In genomic region chr1:172823534-172823933, GRCh38 we compare ENCODE assay signal across 21 cellular contexts.
A peak's percentile ranks its signal among the peaks of the same experiment; 100 is the strongest.
DNase-seq lines count a peak whose midpoint lies in the region; ATAC-seq and TF ChIP-seq lines count a peak whose summit lies in the region.
"Had no signal": no experiment of that assay in that cellular context is flagged by ENCODE, and none has a peak within 500 bp of the region (broad histone marks: within the 10 kb centered on the region; RNA-seq: fewer than 3 reads in every experiment).

No MANE protein-coding gene starts in this region.

- H3K27ac ChIP-seq in SJCRH30: no peak overlapping the region
- H3K27ac ChIP-seq: cardiac muscle cell, SJSA1 had no signal

- TF ChIP-seq POLR2A in lower leg skin (IDR thresholded peaks at IDR 0.05): no peak

- H3K4me3 ChIP-seq in SJCRH30: no peak overlapping the region
- H3K4me3 ChIP-seq in skeletal muscle cell (ENCODE audit: low read depth, low read length): no peak overlapping the region
- H3K4me3 ChIP-seq in lower leg skin (ENCODE audit: low read depth, poor library complexity, severe bottlenecking): no peak overlapping the region
- H3K4me3 ChIP-seq: cardiac muscle cell, GM12878, SJSA1, skin epidermis had no signal

- H3K27me3 ChIP-seq in SJCRH30: no peaks in the 10 kb centered on the region
- H3K27me3 ChIP-seq: cardiac muscle cell, SJSA1 had no signal

- no peaks in the 10 kb centered on the region for H3K36me3 ChIP-seq in SJCRH30
- H3K36me3 ChIP-seq: cardiac muscle cell, SJSA1 had no signal

- no peak for ATAC-seq in HG02840 (IDR thresholded peaks at IDR 0.05; ENCODE audit: low FRiP score, unreplicated experiment)
- ATAC-seq: activated naive CD4-positive, alpha-beta T cell treated with anti-CD3 and anti-CD28 coated beads, Interleukin-2, amount 50 U/mL, for 72 hours; GM12878 had no signal

- no peaks in the 10 kb centered on the region for H3K4me1 ChIP-seq in SJCRH30

- DNase-seq in GM04504 (ENCODE audit: low read depth): peak; percentile 31
- peak; percentile 6 to 14 for DNase-seq in SJCRH30
- DNase-seq in fibroblast of the conjunctiva (ENCODE audit: low read depth): peak; percentile 18
- DNase-seq in skeletal muscle cell (ENCODE audit: low read depth): peak; percentile 91
- no peak for DNase-seq in activated gamma-delta T cell (lab: John Stamatoyannopoulos, UW)
- no peak for DNase-seq in activated CD4-positive, alpha-beta T cell treated with anti-CD3 and anti-CD28 coated beads, Interleukin-2, amount 50 U/mL, for 1 hour
- DNase-seq in lower leg skin (ENCODE audit: low spot score in 2 of 2): no peak
- DNase-seq: activated CD4-positive, alpha-beta T cell treated with anti-CD3 and anti-CD28 coated beads for 4 hours; activated T-cell treated with anti-CD3 and anti-CD28 coated beads for 4 hours; CD4-positive, alpha-beta T cell; effector CD4-positive, alpha-beta T cell; glutamatergic neuron; NCI-H1092; occipital lobe; T-helper 9 cell had no signal

- no peaks in the 10 kb centered on the region for H3K9me3 ChIP-seq in SJCRH30 (replicated peaks)
- H3K9me3 ChIP-seq: SJSA1 had no signal

- intact Hi-C loops in lower leg skin (cut with DNase I; ENCODE audit: low total_unique reads): no loop called here

- TF ChIP-seq CTCF in lower leg skin (IDR thresholded peaks at IDR 0.05): no peak

Comparison
In these comparisons a context has a peak if more than half of its experiments do, and no peak if none do; other contexts are left out.
1. DNase-seq: peak in GM04504 (single experiment), SJCRH30 (2 of 2), fibroblast of the conjunctiva (single experiment) and skeletal muscle cell (single experiment); none in activated gamma-delta T cell (single experiment), activated CD4-positive, alpha-beta T cell treated with anti-CD3 and anti-CD28 coated beads, Interleukin-2, amount 50 U/mL, for 1 hour (single experiment) and lower leg skin (0 of 2).